Comparison of ENCODE assay signal across 23 cellular contexts in the genomic region with DNA sequence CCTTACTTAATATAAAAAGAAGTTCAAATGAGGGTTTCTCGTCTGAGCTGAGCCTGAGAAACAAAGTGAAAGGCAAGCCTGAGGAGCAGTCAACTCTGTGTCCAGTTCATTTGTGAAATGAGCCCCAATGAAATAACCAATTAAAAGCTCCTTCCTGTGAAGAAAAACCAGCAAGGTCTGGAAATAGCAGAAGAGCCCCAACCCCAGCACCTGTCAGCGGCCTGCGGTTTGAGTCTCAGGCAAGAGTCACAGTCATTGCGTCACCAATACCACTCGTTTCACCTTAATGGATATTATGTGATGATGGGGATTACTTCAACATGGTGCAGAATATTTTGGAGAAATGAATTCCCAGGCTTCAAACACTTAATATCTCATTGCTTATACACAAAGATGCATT.
"Had no signal": no experiment of that assay in that cellular context is flagged by ENCODE, and none has a peak within 500 bp of the region (broad histone marks: within the 10 kb centered on the region; RNA-seq: fewer than 3 reads in every experiment).

No MANE protein-coding gene starts in this region.

- H3K36me3 ChIP-seq: neural progenitor cell, ovary, right lobe of liver, sigmoid colon, stomach, thoracic aorta, thyroid gland, tibial nerve, upper lobe of left lung, vagina had no signal

- H3K4me3 ChIP-seq: neural progenitor cell, ovary, psoas muscle, right lobe of liver, sigmoid colon, stomach, thoracic aorta, thyroid gland, tibial nerve, upper lobe of left lung, vagina had no signal

- H3K9ac ChIP-seq: neural progenitor cell, parathyroid adenoma had no signal

- H3K27ac ChIP-seq: neural progenitor cell, ovary, parathyroid adenoma, psoas muscle, right lobe of liver, sigmoid colon, stomach, thoracic aorta, thyroid gland, tibial nerve, upper lobe of left lung, vagina had no signal

- H3K9me3 ChIP-seq: ovary, right lobe of liver, sigmoid colon, thoracic aorta, thyroid gland, upper lobe of left lung, vagina had no signal

- H3K27me3 ChIP-seq: neural progenitor cell, ovary, right lobe of liver, sigmoid colon, stomach, thyroid gland, tibial nerve, upper lobe of left lung, vagina had no signal

- H3K4me1 ChIP-seq: neural progenitor cell, parathyroid adenoma, psoas muscle, right lobe of liver, thyroid gland, tibial nerve, upper lobe of left lung, vagina had no signal

- DNase-seq: occipital lobe; ovary; posterior cingulate gyrus; psoas muscle; right cardiac atrium; right lobe of liver; sigmoid colon; small intestine; stimulated activated CD4-positive, alpha-beta T cell treated with anti-CD3 and anti-CD28 coated beads, Interleukin-15, amount 100 ng/mL, for 24 hours; stimulated activated CD4-positive, alpha-beta T cell treated with anti-CD3 and anti-CD28 coated beads, Interleukin-2, amount 100 ng/mL, for 24 hours; stimulated activated CD4-positive, alpha-beta T cell treated with anti-CD3 and anti-CD28 coated beads, Interleukin-2, amount 100 ng/mL, for 48 hours; stimulated activated CD4-positive, alpha-beta T cell treated with anti-CD3 and anti-CD28 coated beads, Interleukin-4, amount 100 ng/mL, for 24 hours; stimulated activated naive B cell treated with anti-CD40 and anti-IgM and Interleukin-4, amounts not matched to agents 10 μg/mL and 1 μg/mL and 100 μg/mL, for 72 hours; stimulated activated naive CD4-positive, alpha-beta T cell treated with Interleukin-2 at 50 U/mL for 16 hours; stomach; thyroid gland; trophoblast cell; upper lobe of left lung had no signal
